8 cellular contexts compared by ENCODE assay signal in the genomic region with DNA sequence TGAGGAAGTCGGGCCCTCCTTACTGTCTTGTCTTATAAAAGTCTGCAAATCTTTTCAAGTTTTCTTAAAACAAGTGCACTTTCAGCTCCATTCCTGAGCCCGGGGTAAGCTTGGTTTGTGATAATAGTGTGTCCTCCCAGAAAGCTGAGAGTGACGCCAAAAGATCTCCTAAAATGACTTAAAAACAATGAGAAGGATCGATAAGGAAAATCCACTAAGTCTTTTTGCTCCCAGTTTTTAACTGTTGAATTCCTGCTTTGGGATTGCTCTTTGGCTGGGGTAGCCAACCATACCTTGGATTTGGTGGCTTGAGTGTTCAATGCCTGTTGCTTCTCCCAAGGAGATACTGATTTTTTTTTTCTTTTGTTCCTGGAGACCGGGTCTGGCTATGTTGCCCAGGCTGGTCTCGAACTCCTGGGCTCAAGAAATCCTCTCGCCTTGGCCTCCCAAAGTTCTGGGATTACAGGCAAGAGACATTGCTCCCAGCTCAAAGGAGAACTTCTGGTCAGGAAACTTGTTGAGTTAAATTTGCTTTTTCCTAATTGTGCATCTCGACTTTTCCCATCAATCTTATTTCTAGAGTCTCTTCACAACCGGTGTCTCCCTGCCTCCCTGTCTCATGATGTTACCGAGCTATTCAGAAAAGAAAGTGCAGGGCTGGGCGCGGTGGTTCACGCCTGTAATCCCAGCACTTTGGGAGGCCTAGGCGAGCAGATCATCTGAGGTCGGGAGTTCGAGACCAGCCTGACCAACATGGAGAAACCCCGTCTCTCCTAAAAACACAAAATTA. TPM values are rescaled to one million over a fixed set of nuclear protein-coding genes. Genes with fewer than 3 reads are reported as not detected.
DNase-seq lines count a peak whose midpoint lies in the region; ATAC-seq and TF ChIP-seq lines count a peak whose summit lies in the region.

No MANE protein-coding gene starts in this region.

- no peak for ATAC-seq in HG02870 (IDR thresholded peaks at IDR 0.05; ENCODE audit: unreplicated experiment)
- no peak for ATAC-seq in HG02623 (IDR thresholded peaks at IDR 0.05; ENCODE audit: unreplicated experiment)

- TF ChIP-seq CTCF in WERI-Rb-1 (IDR thresholded peaks at IDR 0.05; ENCODE audit: low read depth, low read length) (no peak), fibroblast of pulmonary artery (IDR thresholded peaks at IDR 0.05; ENCODE audit: low read length, missing control alignments) (no peak), prostate gland (IDR thresholded peaks at IDR 0.05) (no peak)

- H3K27ac ChIP-seq in WERI-Rb-1 (no peak overlapping the region), prostate gland (peak overlapping the region; percentile 99)

- H3K4me1 ChIP-seq in ES-I3 (ENCODE audit: insufficient read depth, low read length) (peaks cover 20% of the 10 kb centered on the region), prostate gland (replicated peaks) (peaks cover 12% of the 10 kb centered on the region)

- WGBS in prostate gland, result 31% methylated on average over 17 of the region's 17 CpGs

- TF ChIP-seq POLR2A in prostate gland (IDR thresholded peaks at IDR 0.05), result no peak

- H3K9me3 ChIP-seq in ES-I3 (ENCODE audit: control insufficient read depth, insufficient read depth, low read length), result no peaks in the 10 kb centered on the region
- H3K9me3 ChIP-seq in WERI-Rb-1 (ENCODE audit: severe bottlenecking), result no peaks in the 10 kb centered on the region
- H3K9me3 ChIP-seq in prostate gland, result no peaks in the 10 kb centered on the region

- DNase-seq in WERI-Rb-1, result no peak
- DNase-seq in fibroblast of pulmonary artery (ENCODE audit: low read depth), result no peak
- DNase-seq in prostate gland (ENCODE audit: low spot score), result no peak
- DNase-seq in occipital lobe (lab: John Stamatoyannopoulos, UW), result no peak
- no peak for DNase-seq in superior temporal gyrus (ENCODE audit: extremely low spot score)

- peak overlapping the region; percentile 80 for H3K4me3 ChIP-seq in WERI-Rb-1 (ENCODE audit: low read depth, low read length)
- H3K4me3 ChIP-seq in fibroblast of pulmonary artery (replicated peaks; ENCODE audit: low read depth, low read length), result peak overlapping the region; percentile 83
- peak overlapping the region; percentile 67 to 91 for H3K4me3 ChIP-seq in prostate gland

- H3K36me3 ChIP-seq in ES-I3 (ENCODE audit: insufficient read depth, low read length), result peaks cover 26% of the 10 kb centered on the region
- peaks cover 20% of the 10 kb centered on the region for H3K36me3 ChIP-seq in WERI-Rb-1
- H3K36me3 ChIP-seq in prostate gland, result no peaks in the 10 kb centered on the region

- H3K9ac ChIP-seq in ES-I3 (ENCODE audit: low read depth, low read length), result peak overlapping the region; percentile 99

- intact Hi-C loops in prostate gland (cut with DNase I), result loop anchor here (5.0 kb wide), 1 partner anchor 171 kb away; no protein-coding TSS in a partner anchor

- no peaks in the 10 kb centered on the region for H3K27me3 ChIP-seq in WERI-Rb-1 (ENCODE audit: insufficient read depth, low read depth, severe bottlenecking)
- no peaks in the 10 kb centered on the region for H3K27me3 ChIP-seq in prostate gland (replicated peaks; ENCODE audit: insufficient read depth)

RNA-seq across cellular contexts. Expression of a gene that starts 3.0 kb away (rescaled TPM):
- 100 to 1,000 TPM; 124 to 151 TPM for total RNA-seq in prostate gland
- 20.6 TPM for total RNA-seq in occipital lobe
